1 cellular context compared by ENCODE assay signal in the genomic region with DNA sequence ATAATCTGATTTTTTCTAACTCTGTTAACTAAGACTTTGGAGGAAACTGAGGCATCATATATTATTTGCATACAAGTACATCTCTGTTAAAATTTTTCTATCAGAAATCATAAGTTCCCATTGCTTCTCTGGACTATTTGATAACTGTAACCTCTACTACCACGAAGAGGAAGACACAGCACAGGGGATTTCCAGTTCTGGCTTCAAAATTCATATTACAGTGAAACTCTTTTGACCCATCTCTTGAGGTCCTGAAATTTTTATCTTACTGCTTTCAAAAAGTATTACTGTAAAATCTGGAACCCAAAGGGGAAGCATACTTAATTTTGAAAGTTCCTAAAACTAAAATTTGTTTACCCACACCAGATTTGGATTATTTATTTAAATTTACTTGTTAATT.
A peak's percentile ranks its signal among the peaks of the same experiment; 100 is the strongest.
TF ChIP-seq lines count a peak whose summit lies in the region.

No MANE protein-coding gene starts in this region.

TF ChIP-seq in GM12878, 131 proteins besides CTCF, POLR2A, EP300 and RAD21 (continued from another document):
- TF ChIP-seq, protein P1, sequence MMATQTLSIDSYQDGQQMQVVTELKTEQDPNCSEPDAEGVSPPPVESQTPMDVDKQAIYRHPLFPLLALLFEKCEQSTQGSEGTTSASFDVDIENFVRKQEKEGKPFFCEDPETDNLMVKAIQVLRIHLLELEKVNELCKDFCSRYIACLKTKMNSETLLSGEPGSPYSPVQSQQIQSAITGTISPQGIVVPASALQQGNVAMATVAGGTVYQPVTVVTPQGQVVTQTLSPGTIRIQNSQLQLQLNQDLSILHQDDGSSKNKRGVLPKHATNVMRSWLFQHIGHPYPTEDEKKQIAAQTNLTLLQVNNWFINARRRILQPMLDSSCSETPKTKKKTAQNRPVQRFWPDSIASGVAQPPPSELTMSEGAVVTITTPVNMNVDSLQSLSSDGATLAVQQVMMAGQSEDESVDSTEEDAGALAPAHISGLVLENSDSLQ (IDR thresholded peaks at IDR 0.05): no peak
- TF ChIP-seq RB1 (IDR thresholded peaks at IDR 0.05; ENCODE audit: borderline replicate concordance) (no peak), EGR1 (IDR thresholded peaks at IDR 0.05; ENCODE audit: borderline replicate concordance in 1 of 2, low read depth in 2 of 2, low read length in 2 of 2) (no peak), ASH2L (IDR thresholded peaks at IDR 0.05; ENCODE audit: borderline replicate concordance, low read depth) (no peak), RUNX3 (IDR thresholded peaks at IDR 0.05; ENCODE audit: low read length) (0 out of 2 replicates have a peak, but pooled peaks have one; percentile 10)
- TF ChIP-seq, protein P2, sequence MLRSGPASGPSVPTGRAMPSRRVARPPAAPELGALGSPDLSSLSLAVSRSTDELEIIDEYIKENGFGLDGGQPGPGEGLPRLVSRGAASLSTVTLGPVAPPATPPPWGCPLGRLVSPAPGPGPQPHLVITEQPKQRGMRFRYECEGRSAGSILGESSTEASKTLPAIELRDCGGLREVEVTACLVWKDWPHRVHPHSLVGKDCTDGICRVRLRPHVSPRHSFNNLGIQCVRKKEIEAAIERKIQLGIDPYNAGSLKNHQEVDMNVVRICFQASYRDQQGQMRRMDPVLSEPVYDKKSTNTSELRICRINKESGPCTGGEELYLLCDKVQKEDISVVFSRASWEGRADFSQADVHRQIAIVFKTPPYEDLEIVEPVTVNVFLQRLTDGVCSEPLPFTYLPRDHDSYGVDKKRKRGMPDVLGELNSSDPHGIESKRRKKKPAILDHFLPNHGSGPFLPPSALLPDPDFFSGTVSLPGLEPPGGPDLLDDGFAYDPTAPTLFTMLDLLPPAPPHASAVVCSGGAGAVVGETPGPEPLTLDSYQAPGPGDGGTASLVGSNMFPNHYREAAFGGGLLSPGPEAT (IDR thresholded peaks at IDR 0.05; ENCODE audit: low read depth): peak; percentile 72
